ENCODE assay signal across 2 cellular contexts in genomic region chr5:53456366-53456765, GRCh38.
TF ChIP-seq lines count a peak whose summit lies in the region.

No MANE protein-coding gene starts in this region.

TF ChIP-seq in GM23338, 12 proteins besides CTCF, POLR2A, EP300 and RAD21 (continued from another document):
- TF ChIP-seq ZNF462 (CRISPR knock-in tag; IDR thresholded peaks at IDR 0.05) (no peak), ZNF331 (CRISPR knock-in tag; IDR thresholded peaks at IDR 0.05; ENCODE audit: low read depth) (no peak), NANOG (IDR thresholded peaks at IDR 0.05; ENCODE audit: borderline replicate concordance) (no peak), ZNF114 (CRISPR knock-in tag; IDR thresholded peaks at IDR 0.05) (no peak), JUNB (IDR thresholded peaks at IDR 0.05; ENCODE audit: unreplicated experiment) (no peak), EZH2 (IDR thresholded peaks at IDR 0.05; ENCODE audit: low read depth, unreplicated experiment) (no peak), CREB1 (CRISPR knock-in tag; IDR thresholded peaks at IDR 0.05; ENCODE audit: low read depth) (no peak), REST (IDR thresholded peaks at IDR 0.05; ENCODE audit: unreplicated experiment) (no peak), EZH2phosphoT487 (IDR thresholded peaks at IDR 0.05; ENCODE audit: unreplicated experiment) (no peak), ETS1 (IDR thresholded peaks at IDR 0.05) (no peak), STAT1 (IDR thresholded peaks at IDR 0.05; ENCODE audit: unreplicated experiment) (no peak)

TF ChIP-seq in HepG2, 621 proteins besides CTCF, POLR2A, EP300 and RAD21 (continued from another document):
- TF ChIP-seq ZFP36L1 (CRISPR knock-in tag; IDR thresholded peaks at IDR 0.05), result no peak
- TF ChIP-seq ZNF232 (CRISPR knock-in tag; IDR thresholded peaks at IDR 0.05; ENCODE audit: borderline replicate concordance), result no peak
- TF ChIP-seq HDAC6 (IDR thresholded peaks at IDR 0.05; ENCODE audit: low read depth, low read length), result no peak
- TF ChIP-seq TAF1 (CRISPR knock-in tag; IDR thresholded peaks at IDR 0.05), result no peak
- TF ChIP-seq THAP11 (CRISPR knock-in tag; IDR thresholded peaks at IDR 0.05), result no peak
- no peak for TF ChIP-seq ZNF563 (CRISPR knock-in tag; IDR thresholded peaks at IDR 0.05)
- no peak for TF ChIP-seq PCBP2 (optimal IDR thresholded peaks at IDR 0.05; ENCODE audit: low read depth, low read length, poor library complexity, severe bottlenecking)
- TF ChIP-seq RFXANK (CRISPR knock-in tag; IDR thresholded peaks at IDR 0.05), result no peak
- no peak for TF ChIP-seq ZNF614 (CRISPR knock-in tag; IDR thresholded peaks at IDR 0.05; ENCODE audit: borderline replicate concordance)
- no peak for TF ChIP-seq ZNF777 (CRISPR knock-in tag; IDR thresholded peaks at IDR 0.05)
- TF ChIP-seq ZNF160 (CRISPR knock-in tag; IDR thresholded peaks at IDR 0.05), result no peak
- TF ChIP-seq ZNF20 (CRISPR knock-in tag; IDR thresholded peaks at IDR 0.05), result no peak
- no peak for TF ChIP-seq TCF7L2 (IDR thresholded peaks at IDR 0.05; ENCODE audit: low read depth, low read length)
- no peak for TF ChIP-seq SMAD9 (CRISPR knock-in tag; IDR thresholded peaks at IDR 0.05)
- no peak for TF ChIP-seq ZNF354B (CRISPR knock-in tag; IDR thresholded peaks at IDR 0.05)
TF ChIP-seq in HepG2: peak in this region for 0.
